Comparison of ENCODE assay signal across 10 cellular contexts in genomic region chr16:71287903-71288302, GRCh38. TPM values are rescaled to one million over a fixed set of nuclear protein-coding genes. Genes with fewer than 3 reads are reported as not detected.
DNase-seq lines count a peak whose midpoint lies in the region; ATAC-seq and TF ChIP-seq lines count a peak whose summit lies in the region.
"Had no signal": no experiment of that assay in that cellular context is flagged by ENCODE, and none has a peak within 500 bp of the region (broad histone marks: within the 10 kb centered on the region; RNA-seq: fewer than 3 reads in every experiment).

No MANE protein-coding gene starts in this region.

- H3K4me3 ChIP-seq in GM12865 (ENCODE audit: low read depth, low read length): peak overlapping the region; percentile 91
- peak overlapping the region; percentile 66 for H3K4me3 ChIP-seq in SJCRH30
- H3K4me3 ChIP-seq in trophoblast cell (ENCODE audit: low read depth, low read length): no peak overlapping the region

- DNase-seq in GM12865 (ENCODE audit: low read depth) (no peak), SJCRH30 (no peak), trophoblast cell (no peak), glomerular visceral epithelial cell (ENCODE audit: extremely low spot score) (no peak), SHP77 (lab: John Stamatoyannopoulos, UW) (no peak), KG1 (lab: John Stamatoyannopoulos, UW) (no peak)
- DNase-seq: caudate nucleus, small intestine had no signal

- H3K36me3 ChIP-seq in SJCRH30 (peaks cover 14% of the 10 kb centered on the region), trophoblast cell (ENCODE audit: control insufficient read depth in 1 of 2, insufficient read depth in 2 of 2, low read length in 2 of 2) (peaks cover 0 to 14% of the 10 kb centered on the region in 2 experiments)

- no peak overlapping the region for H4K12ac ChIP-seq in trophoblast cell (ENCODE audit: low read depth, low read length)

- H3K4ac ChIP-seq in trophoblast cell (ENCODE audit: low read depth, low read length): no peak overlapping the region

- no peak overlapping the region for H3K18ac ChIP-seq in trophoblast cell (ENCODE audit: low read length)

- no peak overlapping the region for H3K14ac ChIP-seq in trophoblast cell (ENCODE audit: low read length)

- TF ChIP-seq CTCF in GM12865 (IDR thresholded peaks at IDR 0.05; ENCODE audit: insufficient read depth, low read depth, low read length, missing control alignments): no peak

- H4K91ac ChIP-seq in trophoblast cell (ENCODE audit: low read depth, low read length): no peak overlapping the region

- H3K79me2 ChIP-seq in trophoblast cell (ENCODE audit: control insufficient read depth, insufficient read depth, low read length, poor library complexity): peaks cover 8% of the 10 kb centered on the region

- H3K79me1 ChIP-seq in trophoblast cell (ENCODE audit: low read length): peaks cover 17% of the 10 kb centered on the region

- no peak overlapping the region for H2AFZ ChIP-seq in trophoblast cell (ENCODE audit: insufficient read depth, low read length, poor library complexity)

- no peak overlapping the region for H4K8ac ChIP-seq in trophoblast cell (ENCODE audit: low read depth, low read length)

- H3K27ac ChIP-seq in SJCRH30: peak overlapping the region; percentile 80
- H3K27ac ChIP-seq in trophoblast cell (ENCODE audit: low read depth, low read length): peak overlapping the region; percentile 98

- H3K4me1 ChIP-seq in SJCRH30: no peaks in the 10 kb centered on the region
- H3K4me1 ChIP-seq in trophoblast cell (ENCODE audit: control insufficient read depth in 1 of 2, insufficient read depth in 2 of 2, low read length in 2 of 2): peaks cover 8% of the 10 kb centered on the region in 2 experiments

- ATAC-seq in esophagus mucosa (peak; percentile 41), GM21367 (IDR thresholded peaks at IDR 0.05; ENCODE audit: unreplicated experiment) (no peak)

- no peak overlapping the region for H2BK12ac ChIP-seq in trophoblast cell (ENCODE audit: low read length)

- H3K9me3 ChIP-seq in SJCRH30 (replicated peaks) (no peaks in the 10 kb centered on the region), trophoblast cell (ENCODE audit: insufficient read depth, low read depth, low read length) (peaks cover 3% of the 10 kb centered on the region)

- H3K23ac ChIP-seq in trophoblast cell (ENCODE audit: low read length): no peak overlapping the region

- H3K27me3 ChIP-seq in SJCRH30 (no peaks in the 10 kb centered on the region), trophoblast cell (ENCODE audit: insufficient read depth, low read length) (no peaks in the 10 kb centered on the region)

- H2AK5ac ChIP-seq in trophoblast cell (ENCODE audit: low read length): no peak overlapping the region

- no peak overlapping the region for H2BK120ac ChIP-seq in trophoblast cell (ENCODE audit: insufficient read depth, low read length, poor library complexity)

- no peak overlapping the region for H2BK5ac ChIP-seq in trophoblast cell (ENCODE audit: low read depth, low read length, poor library complexity)

- H3K4me2 ChIP-seq in trophoblast cell (ENCODE audit: low read length): peak overlapping the region; percentile 65

- WGBS in trophoblast cell (ENCODE audit: extremely low coverage, insufficient coverage, insufficient read length): no CpG with 5 or more reads among the region's 3 CpGs

- no peak overlapping the region for H3K9ac ChIP-seq in trophoblast cell (ENCODE audit: low read length)

RNA-seq across cellular contexts. Expression of gene CMTR2, which starts 1.3 kb away (rescaled TPM):
- 21.1 and 21.2 TPM in 2 replicates for total RNA-seq in SJCRH30 (2014; rRNA removed; shearing (Covaris generic))
- 18.7 TPM for total RNA-seq in esophagus mucosa
- 12.5 and 12.6 TPM in 2 replicates for polyA plus RNA-seq in trophoblast cell (2013)

RNA-seq across cellular contexts. Expression of gene HYDIN, which starts 57.4 kb away (rescaled TPM):
- 0.04 and 0.18 TPM in 2 replicates for total RNA-seq in SJCRH30 (2014; rRNA removed; shearing (Covaris generic))
- 0.20 TPM for total RNA-seq in esophagus mucosa
- 0.12 and 0.18 TPM in 2 replicates for polyA plus RNA-seq in trophoblast cell (2013)
